Comparison of ENCODE assay signal across 8 cellular contexts in genomic region chr1:109214695-109215623, GRCh38. TPM values are rescaled to one million over a fixed set of nuclear protein-coding genes. Genes with fewer than 3 reads are reported as not detected.
A peak's percentile ranks its signal among the peaks of the same experiment; 100 is the strongest.
DNase-seq lines count a peak whose midpoint lies in the region; ATAC-seq lines count a peak whose summit lies in the region.

No MANE protein-coding gene starts in this region.

- H2AK5ac ChIP-seq in trophoblast cell (ENCODE audit: low read length): no peak overlapping the region

- H3K4me3 Mint-ChIP-seq in activated naive CD4-positive, alpha-beta T cell treated with anti-CD3 and anti-CD28 coated beads, Interleukin-2, amount 50 U/mL, for 24 hours: peak overlapping the region; percentile 99

- H4K91ac ChIP-seq in trophoblast cell (ENCODE audit: low read depth, low read length): peak overlapping the region; percentile 80

- H3K4me3 ChIP-seq in HUES6 (ENCODE audit: low read depth, low read length) (peak overlapping the region; percentile 98), trophoblast cell (ENCODE audit: low read depth, low read length) (peak overlapping the region; percentile 90)

- H3K79me1 ChIP-seq in trophoblast cell (ENCODE audit: low read length): peaks cover 12% of the 10 kb centered on the region

- peak overlapping the region; percentile 53 for H2BK5ac ChIP-seq in trophoblast cell (ENCODE audit: low read depth, low read length, poor library complexity)

- peak overlapping the region; percentile 66 for H3K27ac ChIP-seq in HUES6 (ENCODE audit: low read depth, low read length)
- H3K27ac ChIP-seq in trophoblast cell (ENCODE audit: low read depth, low read length): peak overlapping the region; percentile 47

- peaks cover 33% of the 10 kb centered on the region for H3K4me1 Mint-ChIP-seq in activated naive CD4-positive, alpha-beta T cell treated with anti-CD3 and anti-CD28 coated beads, Interleukin-2, amount 50 U/mL, for 24 hours

- H3K27ac Mint-ChIP-seq in activated naive CD4-positive, alpha-beta T cell treated with anti-CD3 and anti-CD28 coated beads, Interleukin-2, amount 50 U/mL, for 24 hours: peak overlapping the region; percentile 97

- H3K9me3 ChIP-seq in HUES6 (ENCODE audit: control insufficient read depth, insufficient read depth, low read depth, low read length) (no peaks in the 10 kb centered on the region), trophoblast cell (ENCODE audit: insufficient read depth, low read depth, low read length) (no peaks in the 10 kb centered on the region)

- H3K9ac ChIP-seq in HUES6 (ENCODE audit: low read length) (peak overlapping the region; percentile 93), trophoblast cell (ENCODE audit: low read length) (peak overlapping the region; percentile 71)

- no peak overlapping the region for H3K18ac ChIP-seq in trophoblast cell (ENCODE audit: low read length)

- H3K23ac ChIP-seq in trophoblast cell (ENCODE audit: low read length): no peak overlapping the region

- WGBS in trophoblast cell (ENCODE audit: extremely low coverage, insufficient coverage, insufficient read length): no CpG with 5 or more reads among the region's 13 CpGs

- no peak overlapping the region for H2BK12ac ChIP-seq in trophoblast cell (ENCODE audit: low read length)

- H3K36me3 Mint-ChIP-seq in activated naive CD4-positive, alpha-beta T cell treated with anti-CD3 and anti-CD28 coated beads, Interleukin-2, amount 50 U/mL, for 24 hours: peaks cover 25% of the 10 kb centered on the region

- H3K27me3 ChIP-seq in HUES6 (ENCODE audit: control insufficient read depth, insufficient read depth, low read length): no peaks in the 10 kb centered on the region
- H3K27me3 ChIP-seq in trophoblast cell (ENCODE audit: insufficient read depth, low read length): no peaks in the 10 kb centered on the region

- no peaks in the 10 kb centered on the region for H3K9me3 Mint-ChIP-seq in activated naive CD4-positive, alpha-beta T cell treated with anti-CD3 and anti-CD28 coated beads, Interleukin-2, amount 50 U/mL, for 24 hours

- peak overlapping the region; percentile 84 for H4K8ac ChIP-seq in trophoblast cell (ENCODE audit: low read depth, low read length)

- H4K12ac ChIP-seq in trophoblast cell (ENCODE audit: low read depth, low read length): no peak overlapping the region

- peaks cover 10% of the 10 kb centered on the region for H3K79me2 ChIP-seq in trophoblast cell (ENCODE audit: control insufficient read depth, insufficient read depth, low read length, poor library complexity)

- no peak overlapping the region for H3K14ac ChIP-seq in trophoblast cell (ENCODE audit: low read length)

- H3K4ac ChIP-seq in trophoblast cell (ENCODE audit: low read depth, low read length): peak overlapping the region; percentile 81

- H2BK120ac ChIP-seq in trophoblast cell (ENCODE audit: insufficient read depth, low read length, poor library complexity): peak overlapping the region; percentile 1

- intact Hi-C loops in Right ventricle myocardium superior (cut with DNase I): no loop called here

- H2AFZ ChIP-seq in trophoblast cell (ENCODE audit: insufficient read depth, low read length, poor library complexity): no peak overlapping the region

- DNase-seq in DMS153 treated with DMSO at 0.1 percent for 48 hours (lab: John Stamatoyannopoulos, UW; ENCODE audit: unreplicated experiment): peak; percentile 44
- DNase-seq in OCI-M1 (lab: John Stamatoyannopoulos, UW): peak; percentile 95
- no peak for DNase-seq in Right ventricle myocardium superior
- DNase-seq in trophoblast cell: peak in 1 of 2 donors; percentile 69
- no peak for DNase-seq in NCI-H128 (lab: John Stamatoyannopoulos, UW; ENCODE audit: unreplicated experiment)

- H3K36me3 ChIP-seq in HUES6 (ENCODE audit: control insufficient read depth, insufficient read depth, low read length) (peaks cover 15% of the 10 kb centered on the region), trophoblast cell (ENCODE audit: control insufficient read depth in 1 of 2, insufficient read depth in 2 of 2, low read length in 2 of 2) (peaks cover 0 to 3% of the 10 kb centered on the region in 2 experiments)

- peak; percentile 45 for ATAC-seq in Right ventricle myocardium superior (ENCODE audit: poor library complexity)
- no peak for ATAC-seq in HG02678 (IDR thresholded peaks at IDR 0.05; ENCODE audit: unreplicated experiment)

- H3K4me1 ChIP-seq in HUES6 (ENCODE audit: control insufficient read depth, insufficient read depth, low read length): peaks cover 13% of the 10 kb centered on the region; the same call in 1 of the 2 replicates
- H3K4me1 ChIP-seq in trophoblast cell (ENCODE audit: control insufficient read depth in 1 of 2, insufficient read depth in 2 of 2, low read length in 2 of 2): peaks cover 0 to 6% of the 10 kb centered on the region in 2 experiments

- no peaks in the 10 kb centered on the region for H3K27me3 Mint-ChIP-seq in activated naive CD4-positive, alpha-beta T cell treated with anti-CD3 and anti-CD28 coated beads, Interleukin-2, amount 50 U/mL, for 24 hours

- peak overlapping the region; percentile 79 for H3K4me2 ChIP-seq in trophoblast cell (ENCODE audit: low read length)

RNA-seq across cellular contexts. Expression of gene SARS1, which starts 1.2 kb away (rescaled TPM):
- total RNA-seq in Right ventricle myocardium superior: 92.8 TPM
- 192 and 196 TPM in 2 replicates for polyA plus RNA-seq in trophoblast cell (2013)

RNA-seq across cellular contexts. Expression of gene CELSR2, which starts 34.4 kb away (rescaled TPM):
- total RNA-seq in Right ventricle myocardium superior: 6.3 TPM
- polyA plus RNA-seq in trophoblast cell (2013): 18.9 and 19.5 TPM in 2 replicates

Comparison
In these comparisons a context has a peak if more than half of its experiments do, and no peak if none do; other contexts are left out.
1. DNase-seq: peak in DMS153 treated with DMSO at 0.1 percent for 48 hours (single experiment) and OCI-M1 (single experiment); none in Right ventricle myocardium superior (single experiment) and NCI-H128 (single experiment).